8 cellular contexts compared by ENCODE assay signal in genomic region chr21:45363921-45364463, GRCh38. TPM values are rescaled to one million over a fixed set of nuclear protein-coding genes. Genes with fewer than 3 reads are reported as not detected.
DNase-seq lines count a peak whose midpoint lies in the region; ATAC-seq and TF ChIP-seq lines count a peak whose summit lies in the region.

No MANE protein-coding gene starts in this region.

- no peak for ATAC-seq in HG02852 (IDR thresholded peaks at IDR 0.05; ENCODE audit: unreplicated experiment)

- H3K36me3 ChIP-seq in HUES6 (ENCODE audit: control insufficient read depth, insufficient read depth, low read length) (no peaks in the 10 kb centered on the region), neural progenitor cell (no peaks in the 10 kb centered on the region), tibial nerve (no peaks in the 10 kb centered on the region)

- no peaks in the 10 kb centered on the region for H3K9me3 Mint-ChIP-seq in activated T-cell treated with anti-CD3 and anti-CD28 coated beads, Interleukin-2, amount 50 U/mL, for 24 hours
- no peaks in the 10 kb centered on the region for H3K9me3 Mint-ChIP-seq in neural progenitor cell

- peak; percentile 51 to 97 for TF ChIP-seq EP300 in tibial nerve (IDR thresholded peaks at IDR 0.05)

- TF ChIP-seq CTCF in AG09309 (IDR thresholded peaks at IDR 0.05; ENCODE audit: control insufficient read depth, insufficient read depth, low read depth, low read length, missing control alignments) (no peak), fibroblast of mammary gland (conservative IDR thresholded peaks at IDR 0.05; ENCODE audit: control insufficient read depth, insufficient read depth, low read depth, low read length) (no peak), neural progenitor cell (IDR thresholded peaks at IDR 0.05) (no peak), tibial nerve (IDR thresholded peaks at IDR 0.05) (peak in 1 of 5 experiments; percentile 31)

- no peaks in the 10 kb centered on the region for H3K79me2 ChIP-seq in neural progenitor cell (ENCODE audit: low read depth)

- H3K27me3 Mint-ChIP-seq in activated T-cell treated with anti-CD3 and anti-CD28 coated beads, Interleukin-2, amount 50 U/mL, for 24 hours = peaks cover 6% of the 10 kb centered on the region
- H3K27me3 Mint-ChIP-seq in neural progenitor cell (ENCODE audit: insufficient read depth, low read depth) = peaks cover 14% of the 10 kb centered on the region

- DNase-seq in AG09309 (ENCODE audit: low read depth) (peak; percentile 96), fibroblast of mammary gland (ENCODE audit: low read depth) (peak; percentile 100), neural progenitor cell (ENCODE audit: low spot score) (no peak), tibial nerve (ENCODE audit: low spot score in 2 of 2) (peak; percentile 76 to 86), NCI-H1092 (lab: John Stamatoyannopoulos, UW) (no peak)
- peak; percentile 47 for DNase-seq in activated T-cell treated with anti-CD3 and anti-CD28 coated beads, Interleukin-2, amount 50 U/mL, for 24 hours

- H3K9me3 ChIP-seq in HUES6 (ENCODE audit: control insufficient read depth, insufficient read depth, low read depth, low read length) (no peaks in the 10 kb centered on the region), neural progenitor cell (ENCODE audit: low read depth) (no peaks in the 10 kb centered on the region), tibial nerve (no peaks in the 10 kb centered on the region)

- no peak overlapping the region for H2AFZ ChIP-seq in neural progenitor cell (replicated peaks)

- H3K27ac Mint-ChIP-seq in activated T-cell treated with anti-CD3 and anti-CD28 coated beads, Interleukin-2, amount 50 U/mL, for 24 hours = peak overlapping the region; percentile 53
- H3K27ac Mint-ChIP-seq in neural progenitor cell = peak overlapping the region; percentile 76

- H3K4me3 Mint-ChIP-seq in activated T-cell treated with anti-CD3 and anti-CD28 coated beads, Interleukin-2, amount 50 U/mL, for 24 hours = no peak overlapping the region
- peak overlapping the region; percentile 25 for H3K4me3 Mint-ChIP-seq in neural progenitor cell

- 7% methylated on average over 17 of the region's 18 CpGs for WGBS in tibial nerve, 2 donors

- peak overlapping the region; percentile 10 for H3K4me3 ChIP-seq in AG09309 (ENCODE audit: control insufficient read depth, low read depth, low read length)
- no peak overlapping the region for H3K4me3 ChIP-seq in HUES6 (ENCODE audit: low read depth, low read length)
- H3K4me3 ChIP-seq in fibroblast of mammary gland (ENCODE audit: control insufficient read depth, low read depth, low read length) = no peak overlapping the region
- no peak overlapping the region for H3K4me3 ChIP-seq in neural progenitor cell
- peak overlapping the region in 1 of 4 donors; percentile 33 for H3K4me3 ChIP-seq in tibial nerve

- H3K9ac ChIP-seq in HUES6 (ENCODE audit: low read length) (peak overlapping the region; percentile 80), neural progenitor cell (no peak overlapping the region)

- no peaks in the 10 kb centered on the region for H3K36me3 Mint-ChIP-seq in activated T-cell treated with anti-CD3 and anti-CD28 coated beads, Interleukin-2, amount 50 U/mL, for 24 hours (ENCODE audit: low read depth)
- H3K36me3 Mint-ChIP-seq in neural progenitor cell = no peaks in the 10 kb centered on the region

- TF ChIP-seq POLR2A in tibial nerve (IDR thresholded peaks at IDR 0.05) = peak in 1 of 2 donors; percentile 9

- peaks cover 75% of the 10 kb centered on the region for H3K4me1 ChIP-seq in HUES6 (ENCODE audit: control insufficient read depth, insufficient read depth, low read length)
- H3K4me1 ChIP-seq in neural progenitor cell = peaks cover 66% of the 10 kb centered on the region
- peaks cover 0 to 46% (median 13%) of the 10 kb centered on the region in 4 donors for H3K4me1 ChIP-seq in tibial nerve

- H3F3A ChIP-seq in neural progenitor cell (ENCODE audit: low read depth) = peaks cover 38% of the 10 kb centered on the region

- H3K27ac ChIP-seq in HUES6 (ENCODE audit: low read depth, low read length) (peak overlapping the region; percentile 83; the same call in 1 of the 2 replicates), neural progenitor cell (no peak overlapping the region), tibial nerve (peak overlapping the region; percentile 78 to 97 (median 88))

- no peaks in the 10 kb centered on the region for H4K20me1 ChIP-seq in neural progenitor cell (ENCODE audit: low read depth)

- no peak overlapping the region for H3K4me2 ChIP-seq in neural progenitor cell

- peaks cover 10% of the 10 kb centered on the region for H3K4me1 Mint-ChIP-seq in activated T-cell treated with anti-CD3 and anti-CD28 coated beads, Interleukin-2, amount 50 U/mL, for 24 hours (ENCODE audit: low read depth)
- H3K4me1 Mint-ChIP-seq in neural progenitor cell = peaks cover 66% of the 10 kb centered on the region

- H3K27me3 ChIP-seq in HUES6 (ENCODE audit: control insufficient read depth, insufficient read depth, low read length) (no peaks in the 10 kb centered on the region), neural progenitor cell (no peaks in the 10 kb centered on the region), tibial nerve (no peaks in the 10 kb centered on the region)

RNA-seq across cellular contexts. Expression of gene COL18A1, which starts 41.0 kb away (rescaled TPM):
- total RNA-seq in neural progenitor cell (ENCODE audit: low replicate concordance) (52.6 and 291 TPM in 2 replicates), tibial nerve (100 to 1,000 TPM; 124 to 224 (median 173) TPM)

Comparison
In these comparisons a context has a peak if more than half of its experiments do, and no peak if none do; other contexts are left out.
1. DNase-seq: peak in AG09309 (single experiment), activated T-cell treated with anti-CD3 and anti-CD28 coated beads, Interleukin-2, amount 50 U/mL, for 24 hours (single experiment), fibroblast of mammary gland (single experiment) and tibial nerve (2 of 2); none in neural progenitor cell (single experiment) and NCI-H1092 (single experiment).